In genomic region chr17:66775881-66776400, GRCh38 we compare ENCODE assay signal across 1 cellular context.
TF ChIP-seq lines count a peak whose summit lies in the region.

No MANE protein-coding gene starts in this region.

TF ChIP-seq in WTC11, 78 proteins besides CTCF, POLR2A, EP300 and RAD21 (continued from another document):
- TF ChIP-seq ESRRA (CRISPR knock-in tag; IDR thresholded peaks at IDR 0.05; ENCODE audit: borderline replicate concordance) (no peak), FOXP1 (CRISPR knock-in tag; IDR thresholded peaks at IDR 0.05; ENCODE audit: borderline replicate concordance) (no peak), RELA (CRISPR knock-in tag; IDR thresholded peaks at IDR 0.05; ENCODE audit: borderline replicate concordance) (no peak), ERG (CRISPR knock-in tag; IDR thresholded peaks at IDR 0.05) (no peak), IRF2 (CRISPR knock-in tag; IDR thresholded peaks at IDR 0.05; ENCODE audit: borderline replicate concordance, low read depth) (no peak), ZSCAN18 (CRISPR knock-in tag; IDR thresholded peaks at IDR 0.05) (no peak), ZNF416 (CRISPR knock-in tag; IDR thresholded peaks at IDR 0.05) (no peak), GABPB1 (CRISPR knock-in tag; IDR thresholded peaks at IDR 0.05) (no peak), TEAD1 (CRISPR knock-in tag; IDR thresholded peaks at IDR 0.05) (no peak), TP53 (CRISPR knock-in tag; IDR thresholded peaks at IDR 0.05) (no peak), NR1H2 (CRISPR knock-in tag; IDR thresholded peaks at IDR 0.05) (no peak), RORB (CRISPR knock-in tag; IDR thresholded peaks at IDR 0.05) (no peak), CREB1 (CRISPR knock-in tag; IDR thresholded peaks at IDR 0.05) (no peak), ZNF671 (CRISPR knock-in tag; IDR thresholded peaks at IDR 0.05) (no peak), OVOL2 (CRISPR knock-in tag; IDR thresholded peaks at IDR 0.05; ENCODE audit: borderline replicate concordance) (no peak), ELF4 (CRISPR knock-in tag; IDR thresholded peaks at IDR 0.05; ENCODE audit: low read depth) (no peak), CBFB (CRISPR knock-in tag; IDR thresholded peaks at IDR 0.05; ENCODE audit: low read depth) (no peak)
TF ChIP-seq in WTC11: peak in this region for 0.
